13 cellular contexts compared by ENCODE assay signal in genomic region chr22:46038516-46039430, GRCh38.
DNase-seq lines count a peak whose midpoint lies in the region; ATAC-seq and TF ChIP-seq lines count a peak whose summit lies in the region.
"Had no signal": no experiment of that assay in that cellular context is flagged by ENCODE, and none has a peak within 500 bp of the region (broad histone marks: within the 10 kb centered on the region; RNA-seq: fewer than 3 reads in every experiment).

No MANE protein-coding gene starts in this region.

- peaks cover 32% of the 10 kb centered on the region for H3K4me1 Mint-ChIP-seq in HFFc6 (ENCODE audit: low read depth)

- H3K4me3 ChIP-seq in BLaER1, result no peak overlapping the region
- H3K4me3 ChIP-seq in dorsolateral prefrontal cortex, result peak overlapping the region in 3 of 59 donors; percentile 3 to 10 (median 9)
- no peak overlapping the region for H3K4me3 ChIP-seq in transverse colon
- no peak overlapping the region for H3K4me3 ChIP-seq in upper lobe of left lung

- WGBS in transverse colon (ENCODE audit: low coverage in 1 of 2), 2 donors, result 60 to 73% methylated on average over 1 to 18 of the region's 18 CpGs
- 78 to 85% methylated on average over 16 to 18 of the region's 18 CpGs for WGBS in upper lobe of left lung, 2 donors

- in situ Hi-C loops in transverse colon (cut with MboI; ENCODE audit: low pct_ligation_motif_present in 1 of 4, low pct_unique_long_range_greater_than_20kb in 1 of 4, low sequenced_read_pairs in 3 of 4), result no loop called here

- H3K4me2 ChIP-seq in BLaER1, result peak overlapping the region; percentile 78

- no peak for DNase-seq in HFFc6
- peak in 4 of 10 donors; percentile 8 to 32 (median 28) for DNase-seq in dorsolateral prefrontal cortex
- DNase-seq in posterior vena cava (ENCODE audit: low spot score), result peak; percentile 77
- no peak for DNase-seq in NCI-H446 treated with DMSO at 0.1 percent for 48 hours (lab: John Stamatoyannopoulos, UW)
- DNase-seq in transverse colon, result no peak
- no peak for DNase-seq in upper lobe of left lung
- DNase-seq: COR-L47; NCI-H1417; stimulated activated CD4-positive, alpha-beta T cell treated with anti-CD3 and anti-CD28 coated beads, Interleukin-2, amount 100 ng/mL, for 48 hours; stimulated activated naive CD4-positive, alpha-beta T cell treated with Interleukin-2 at 50 U/mL for 16 hours had no signal

- H3K9me3 ChIP-seq in BLaER1 (no peaks in the 10 kb centered on the region), transverse colon (no peaks in the 10 kb centered on the region), upper lobe of left lung (no peaks in the 10 kb centered on the region)

- H3K36me3 ChIP-seq in BLaER1 (no peaks in the 10 kb centered on the region), transverse colon (no peaks in the 10 kb centered on the region), upper lobe of left lung (no peaks in the 10 kb centered on the region)

- H3K27ac Mint-ChIP-seq in HFFc6, result peak overlapping the region; percentile 21; the same call in 1 of the 2 replicates
- H3K27ac Mint-ChIP-seq: activated T-helper 17 cell treated with anti-CD3 and anti-CD28 coated beads, Interleukin-2, amount 50 U/mL, for 72 hours had no signal

- H3K4me1 ChIP-seq in BLaER1, result peaks cover 66% of the 10 kb centered on the region
- H3K4me1 ChIP-seq in transverse colon, result peaks cover 12 to 30% (median 27%) of the 10 kb centered on the region in 4 donors
- peaks cover 25 to 47% (median 31%) of the 10 kb centered on the region in 4 donors for H3K4me1 ChIP-seq in upper lobe of left lung

- 0 out of 2 replicates have a peak, but pooled peaks cover 2% of the 10 kb centered on the region for H4K20me1 ChIP-seq in BLaER1

- TF ChIP-seq POLR2A in transverse colon (IDR thresholded peaks at IDR 0.05), result no peak
- no peak for TF ChIP-seq POLR2A in upper lobe of left lung (IDR thresholded peaks at IDR 0.05)

- H3K27me3 ChIP-seq in BLaER1, result peaks cover 35% of the 10 kb centered on the region
- H3K27me3 ChIP-seq in dorsolateral prefrontal cortex, result no peaks in the 10 kb centered on the region
- H3K27me3 ChIP-seq in transverse colon, result no peaks in the 10 kb centered on the region
- H3K27me3 ChIP-seq in upper lobe of left lung, result no peaks in the 10 kb centered on the region

- peaks cover 2% of the 10 kb centered on the region; the same call in 1 of the 2 replicates for H3K27me3 Mint-ChIP-seq in HFFc6 (ENCODE audit: insufficient read depth)
- H3K27me3 Mint-ChIP-seq: activated T-helper 17 cell treated with anti-CD3 and anti-CD28 coated beads, Interleukin-2, amount 50 U/mL, for 72 hours had no signal

- H3K27ac ChIP-seq in BLaER1 (no peak overlapping the region), dorsolateral prefrontal cortex (peak overlapping the region in 57 of 59 donors; percentile 0 to 100 (median 90)), transverse colon (peak overlapping the region in 1 of 4 donors; percentile 10), upper lobe of left lung (peak overlapping the region in 1 of 4 donors; percentile 1)

- TF ChIP-seq CTCF in HFFc6 (IDR thresholded peaks at IDR 0.05) (no peak), dorsolateral prefrontal cortex (IDR thresholded peaks at IDR 0.05 in 54 of 56, conservative IDR thresholded peaks at IDR 0.05 in 2 of 56; ENCODE audit: low read depth in 1 of 56, partially characterized antibody in 56 of 56) (no peak), transverse colon (IDR thresholded peaks at IDR 0.05) (no peak), upper lobe of left lung (IDR thresholded peaks at IDR 0.05) (no peak)

- intact Hi-C loops in dorsolateral prefrontal cortex (cut with DNase I), result no loop called here
- intact Hi-C loops in posterior vena cava (cut with DNase I), result no loop called here
- intact Hi-C loops in transverse colon (cut with DNase I; ENCODE audit: low total_unique reads), result no loop called here

- no peaks in the 10 kb centered on the region for H3K9me3 Mint-ChIP-seq in HFFc6
- H3K9me3 Mint-ChIP-seq: activated T-helper 17 cell treated with anti-CD3 and anti-CD28 coated beads, Interleukin-2, amount 50 U/mL, for 72 hours had no signal

- H3K9ac ChIP-seq in BLaER1, result no peak overlapping the region

- no peaks in the 10 kb centered on the region for H3K36me3 Mint-ChIP-seq in HFFc6 (ENCODE audit: low read depth)

- ATAC-seq in GM19023 (IDR thresholded peaks at IDR 0.05; ENCODE audit: unreplicated experiment), result no peak
- no peak for ATAC-seq in upper lobe of left lung (ENCODE audit: low FRiP score in 2 of 2)
- ATAC-seq: activated T-helper 17 cell treated with anti-CD3 and anti-CD28 coated beads, Interleukin-2, amount 50 U/mL, for 72 hours had no signal

- TF ChIP-seq EP300 in transverse colon (IDR thresholded peaks at IDR 0.05; ENCODE audit: low read depth) (no peak), upper lobe of left lung (IDR thresholded peaks at IDR 0.05) (no peak)

- H3K4me3 Mint-ChIP-seq in HFFc6, result no peak overlapping the region
- H3K4me3 Mint-ChIP-seq: activated T-helper 17 cell treated with anti-CD3 and anti-CD28 coated beads, Interleukin-2, amount 50 U/mL, for 72 hours had no signal
